In the genomic region with DNA sequence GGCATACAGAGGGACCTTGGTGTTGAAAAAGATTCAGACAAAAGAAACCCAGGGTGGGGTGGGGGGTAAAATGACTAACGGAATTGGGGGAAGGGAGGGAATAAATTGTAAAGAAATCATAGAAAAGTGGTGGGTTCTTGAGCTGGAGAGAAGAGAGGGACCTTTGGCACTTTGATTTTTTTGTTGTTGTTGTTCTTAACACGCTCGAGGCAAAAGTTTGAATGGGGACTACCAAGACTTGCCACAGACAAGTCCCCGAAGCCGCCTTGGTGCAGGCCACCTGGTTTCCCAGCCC, we compare ENCODE assay signal across 8 cellular contexts. TPM values are rescaled to one million over a fixed set of nuclear protein-coding genes. Genes with fewer than 3 reads are reported as not detected.
A peak's percentile ranks its signal among the peaks of the same experiment; 100 is the strongest.
DNase-seq lines count a peak whose midpoint lies in the region; ATAC-seq and TF ChIP-seq lines count a peak whose summit lies in the region.

No MANE protein-coding gene starts in this region.

- H3K27ac ChIP-seq in KMS-11 (peak overlapping the region; percentile 82; the same call in 1 of the 2 replicates), dorsolateral prefrontal cortex (peak overlapping the region in 11 of 59 donors; percentile 5 to 69 (median 49))

- peak overlapping the region; percentile 89 for H3K27ac Mint-ChIP-seq in nephron progenitor cell

- H3K27me3 Mint-ChIP-seq in nephron progenitor cell (ENCODE audit: low read depth, poor library complexity): peaks cover 3% of the 10 kb centered on the region

- no peak for ATAC-seq in GM21526 (IDR thresholded peaks at IDR 0.05; ENCODE audit: low FRiP score, unreplicated experiment)

- H3K4me1 ChIP-seq in BE2C: no peaks in the 10 kb centered on the region
- H3K4me1 ChIP-seq in KMS-11 (ENCODE audit: low read depth, poor library complexity, severe bottlenecking): peaks cover 11% of the 10 kb centered on the region

- H3K9me3 Mint-ChIP-seq in nephron progenitor cell: no peaks in the 10 kb centered on the region

- no peaks in the 10 kb centered on the region for H3K9me3 ChIP-seq in BE2C

- H2AFZ ChIP-seq in KMS-11 (ENCODE audit: low read depth): peak overlapping the region; percentile 89

- no peaks in the 10 kb centered on the region for H3K79me2 ChIP-seq in KMS-11 (ENCODE audit: insufficient read depth, low read depth)

- peak overlapping the region; percentile 77 for H3K4me2 ChIP-seq in KMS-11

- H3K36me3 Mint-ChIP-seq in nephron progenitor cell (ENCODE audit: low read depth): peaks cover 10% of the 10 kb centered on the region

- TF ChIP-seq CTCF in BE2C (IDR thresholded peaks at IDR 0.05; ENCODE audit: low read depth, low read length): no peak
- no peak for TF ChIP-seq CTCF in KMS-11 (conservative IDR thresholded peaks at IDR 0.05; ENCODE audit: low read depth, low read length)
- TF ChIP-seq CTCF in dorsolateral prefrontal cortex (IDR thresholded peaks at IDR 0.05 in 54 of 56, conservative IDR thresholded peaks at IDR 0.05 in 2 of 56; ENCODE audit: low read depth in 1 of 56, partially characterized antibody in 56 of 56): no peak
- TF ChIP-seq CTCF in nephron progenitor cell (IDR thresholded peaks at IDR 0.05): no peak

- peaks cover 67% of the 10 kb centered on the region for H3K4me1 Mint-ChIP-seq in nephron progenitor cell

- H4K20me1 ChIP-seq in KMS-11 (ENCODE audit: insufficient read depth): no peaks in the 10 kb centered on the region

- H3K4me3 ChIP-seq in BE2C (ENCODE audit: low read depth, low read length) (peak overlapping the region; percentile 72), KMS-11 (IDR thresholded peaks at IDR 0.05; ENCODE audit: insufficient read depth, low read depth, low read length) (no peak overlapping the region), dorsolateral prefrontal cortex (peak overlapping the region; percentile 37 to 75 (median 59))

- H3K27me3 ChIP-seq in BE2C: peaks cover 34% of the 10 kb centered on the region
- peaks cover 3% of the 10 kb centered on the region; the same call in 1 of the 2 replicates for H3K27me3 ChIP-seq in KMS-11 (ENCODE audit: insufficient read depth, low read depth)
- H3K27me3 ChIP-seq in dorsolateral prefrontal cortex: peaks cover 0 to 86% (median 40%) of the 10 kb centered on the region in 45 donors

- H3K36me3 ChIP-seq in BE2C (no peaks in the 10 kb centered on the region), KMS-11 (ENCODE audit: insufficient read depth) (no peaks in the 10 kb centered on the region)

- intact Hi-C loops in dorsolateral prefrontal cortex (cut with DNase I): loop anchor here (2.0 to 10.0 kb wide), 6 partner anchors 95 to 1120 kb away; no protein-coding TSS in a partner anchor

- peak overlapping the region; percentile 80; the same call in 1 of the 2 replicates for H3K9ac ChIP-seq in KMS-11

- no peak for DNase-seq in BE2C
- DNase-seq in dorsolateral prefrontal cortex: no peak
- DNase-seq in nephron progenitor cell: no peak
- DNase-seq in DMS114 treated with DMSO at 0.1 percent for 48 hours (lab: John Stamatoyannopoulos, UW; ENCODE audit: unreplicated experiment): no peak
- no peak for DNase-seq in NCI-H774 (lab: John Stamatoyannopoulos, UW)
- no peak for DNase-seq in COLO829 (ENCODE audit: low spot score)

- H3K4me3 Mint-ChIP-seq in nephron progenitor cell: peak overlapping the region; percentile 94

RNA-seq across cellular contexts. Expression of a gene that starts 0.6 kb away (rescaled TPM):
- 3.3 TPM for polyA plus RNA-seq in BE2C (2012; ENCODE audit: insufficient read depth, insufficient read length, low read depth)
- total RNA-seq in dorsolateral prefrontal cortex: 100 to 1,000 TPM in 13 of 120 experiments, 10 to 100 TPM in 107; 20.5 to 139 (median 65.2) TPM
